10 cellular contexts compared by ENCODE assay signal in the genomic region with DNA sequence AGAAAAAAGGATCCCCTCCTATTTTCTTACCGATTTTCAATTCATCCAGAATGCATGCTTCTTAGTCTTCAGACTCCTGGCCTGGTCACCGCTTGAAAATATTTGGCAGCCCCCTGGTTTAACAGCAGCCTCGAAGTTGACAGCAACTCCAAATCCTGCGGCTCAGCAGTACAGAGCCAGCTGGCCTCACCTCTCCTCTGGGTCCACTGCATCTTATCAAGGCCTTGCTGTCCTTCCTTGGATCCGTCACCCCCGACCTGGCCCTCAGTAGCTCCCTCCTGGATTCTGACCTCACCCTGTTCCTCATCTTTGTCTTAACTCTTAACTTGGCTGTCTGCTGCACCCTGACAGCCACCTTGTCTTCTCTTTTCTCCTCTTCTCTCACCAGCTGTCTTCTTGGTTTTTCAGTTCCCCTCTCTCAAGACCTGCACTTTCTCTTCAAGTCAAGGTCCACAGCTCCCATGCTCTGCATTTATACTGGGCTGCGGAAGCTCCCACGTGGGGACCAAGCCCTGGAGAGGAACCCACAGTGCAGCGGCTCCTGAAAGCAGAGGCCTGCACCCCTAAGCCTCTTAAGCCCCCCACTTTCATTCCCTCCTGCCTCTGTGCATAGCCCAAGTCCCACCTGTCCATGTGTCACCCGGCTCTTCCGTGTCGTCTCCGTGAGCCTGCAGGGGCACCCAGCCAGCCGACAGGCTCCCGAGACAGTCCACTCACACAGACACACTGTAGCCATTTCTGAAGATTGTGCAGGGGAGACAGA. TPM values are rescaled to one million over a fixed set of nuclear protein-coding genes. Genes with fewer than 3 reads are reported as not detected.
DNase-seq lines count a peak whose midpoint lies in the region; ATAC-seq and TF ChIP-seq lines count a peak whose summit lies in the region.
"Had no signal": no experiment of that assay in that cellular context is flagged by ENCODE, and none has a peak within 500 bp of the region (broad histone marks: within the 10 kb centered on the region; RNA-seq: fewer than 3 reads in every experiment).

No MANE protein-coding gene starts in this region.

- H3K27ac ChIP-seq in skeletal muscle tissue (ENCODE audit: low read depth, low read length) = peak overlapping the region; percentile 25
- no peak overlapping the region for H3K27ac ChIP-seq in A673 (ENCODE audit: low read depth, low read length, poor library complexity, severe bottlenecking)

- DNase-seq in activated CD8-positive, alpha-beta memory T cell treated with anti-CD3 and anti-CD28 coated beads for 24 hours = peak; percentile 48
- DNase-seq in activated CD8-positive, alpha-beta memory T cell treated with anti-CD3 and anti-CD28 coated beads, Interleukin-2, amount 50 U/mL, for 48 hours = no peak
- DNase-seq in NAMALWA (ENCODE audit: low spot score) (peak; percentile 90), NCI-H446 treated with DMSO at 0.1 percent for 48 hours (lab: John Stamatoyannopoulos, UW) (no peak), A673 (ENCODE audit: low spot score) (no peak), NCI-H510A treated with DMSO at 0.1 percent for 48 hours (lab: John Stamatoyannopoulos, UW) (no peak)
- DNase-seq: heart right ventricle, NCI-H1048 had no signal

- POLR2A ChIA-PET in A673 (lab: Charles Lee; ENCODE audit: low non-redundant PET) = no interaction called here

- H3K27me3 ChIP-seq in skeletal muscle tissue (ENCODE audit: control insufficient read depth in 3 of 3, insufficient read depth in 3 of 3, low read length in 3 of 3) = peaks cover 0 to 14% (median 13%) of the 10 kb centered on the region in 3 donors
- no peaks in the 10 kb centered on the region for H3K27me3 ChIP-seq in A673 (replicated peaks; ENCODE audit: insufficient read depth, low read depth, low read length, poor library complexity)

- intact Hi-C loops in A673 (cut with micrococcal nuclease; ENCODE audit: unreplicated experiment) = no loop called here

- H3K9ac ChIP-seq in skeletal muscle tissue (ENCODE audit: low read depth in 1 of 3, low read length in 3 of 3) = no peak overlapping the region

- H3K4me3 ChIP-seq in skeletal muscle tissue (ENCODE audit: low read length in 3 of 3) (no peak overlapping the region), A673 (ENCODE audit: low read depth, low read length, poor library complexity, severe bottlenecking) (no peak overlapping the region)

- BruUV-seq in A673 (replicated peaks; lab: Mats Ljungman, UMichigan) = no TSS peak

- H3K9me3 ChIP-seq in skeletal muscle tissue (ENCODE audit: control insufficient read depth in 3 of 3, low read length in 3 of 3) = no peaks in the 10 kb centered on the region
- H3K9me3 ChIP-seq in A673 (ENCODE audit: low read depth, low read length, poor library complexity, severe bottlenecking) = no peaks in the 10 kb centered on the region
- H3K9me3 ChIP-seq: heart right ventricle had no signal

- no peak for TF ChIP-seq CTCF in A673 (conservative IDR thresholded peaks at IDR 0.05; ENCODE audit: low read depth, low read length)

- ATAC-seq in GM21786 (IDR thresholded peaks at IDR 0.05; ENCODE audit: unreplicated experiment) = peak; percentile 59

- H3K36me3 ChIP-seq in skeletal muscle tissue (ENCODE audit: control insufficient read depth in 3 of 3, insufficient read depth in 3 of 3, low read length in 3 of 3) (no peaks in the 10 kb centered on the region), A673 (ENCODE audit: insufficient read depth, low read length, poor library complexity, severe bottlenecking) (no peaks in the 10 kb centered on the region)

- CTCF ChIA-PET in A673 (lab: Charles Lee) = no interaction called here

- H3K4me1 ChIP-seq in skeletal muscle tissue (ENCODE audit: control insufficient read depth in 3 of 3, insufficient read depth in 3 of 3, low read length in 3 of 3) = peaks cover 12 to 20% (median 15%) of the 10 kb centered on the region in 3 donors
- no peaks in the 10 kb centered on the region for H3K4me1 ChIP-seq in A673 (ENCODE audit: insufficient read depth, low read length, poor library complexity, severe bottlenecking)

RNA-seq across cellular contexts. Expression of a gene that starts 6.0 kb away (rescaled TPM):
- total RNA-seq in skeletal muscle tissue (6.8 TPM), A673 (2021) (not detected in 2 replicates)

RNA-seq across cellular contexts. Expression of a gene that starts 51.2 kb away (rescaled TPM):
- total RNA-seq in skeletal muscle tissue (not detected), A673 (2021) (not detected in 2 replicates)

RNA-seq across cellular contexts. Expression of a gene that starts 58.3 kb away (rescaled TPM):
- total RNA-seq in skeletal muscle tissue (11.0 TPM), A673 (2021) (1.2 and 1.7 TPM in 2 replicates)

Comparison
In these comparisons a context has a peak if more than half of its experiments do, and no peak if none do; other contexts are left out.
1. DNase-seq: peak in activated CD8-positive, alpha-beta memory T cell treated with anti-CD3 and anti-CD28 coated beads for 24 hours (single experiment) and NAMALWA (single experiment); none in activated CD8-positive, alpha-beta memory T cell treated with anti-CD3 and anti-CD28 coated beads, Interleukin-2, amount 50 U/mL, for 48 hours (single experiment), NCI-H446 treated with DMSO at 0.1 percent for 48 hours (single experiment), A673 (single experiment) and NCI-H510A treated with DMSO at 0.1 percent for 48 hours (single experiment).